In genomic region chr4:24973471-24974251, GRCh38 we compare ENCODE assay signal across 14 cellular contexts. TPM values are rescaled to one million over a fixed set of nuclear protein-coding genes. Genes with fewer than 3 reads are reported as not detected.
DNase-seq lines count a peak whose midpoint lies in the region; ATAC-seq, FAIRE-seq and TF ChIP-seq lines count a peak whose summit lies in the region.
"Had no signal": no experiment of that assay in that cellular context is flagged by ENCODE, and none has a peak within 500 bp of the region (broad histone marks: within the 10 kb centered on the region; RNA-seq: fewer than 3 reads in every experiment).

No MANE protein-coding gene starts in this region.

- CTCF ChIA-PET in WTC11 (lab: Charles Lee): interaction anchor here (0.8 to 2.0 kb wide), 3 partner anchors 15 to 90 kb away, joined by 3 to 5 read pairs (median 3); no protein-coding TSS in a partner anchor

- peaks cover 8% of the 10 kb centered on the region; the same call in 1 of the 2 replicates for H3K27me3 Mint-ChIP-seq in WTC11 (ENCODE audit: low read depth)

- peaks cover 5 to 8% of the 10 kb centered on the region in 2 donors for H3K4me1 ChIP-seq in kidney (ENCODE audit: control insufficient read depth in 1 of 2, insufficient read depth in 1 of 2, low read depth in 1 of 2, low read length in 2 of 2)

- peaks cover 6% of the 10 kb centered on the region for H3K9me3 Mint-ChIP-seq in WTC11
- H3K9me3 Mint-ChIP-seq: activated T-cell treated with anti-CD3 and anti-CD28 coated beads, Interleukin-2, amount 50 U/mL, for 4 hours; stimulated activated effector memory CD8-positive, alpha-beta T cell treated with anti-CD3 and anti-CD28 coated beads, Interleukin-12 subunit alpha, Interleukin-12 subunit beta, amount 100 ng/mL, for 72 hours had no signal

- no peak for FAIRE-seq in kidney (lab: Jason Lieb, UNC)
- FAIRE-seq: A204.1 had no signal

- POLR2A ChIA-PET in WTC11 (lab: Charles Lee): no interaction called here

- TF ChIP-seq CTCF in WTC11 (IDR thresholded peaks at IDR 0.05) (no peak), kidney (IDR thresholded peaks at IDR 0.05; ENCODE audit: borderline replicate concordance, extremely low read depth, insufficient read depth) (no peak)

- DNase-seq in NCI-H146 (lab: John Stamatoyannopoulos, UW): peak; percentile 13
- DNase-seq in NCI-H146 treated with DMSO at 0.1 percent for 48 hours (lab: John Stamatoyannopoulos, UW; ENCODE audit: unreplicated experiment): no peak
- no peak for DNase-seq in WTC11 (ENCODE audit: low spot score)
- peak; percentile 89 for DNase-seq in kidney
- peak; percentile 50 for DNase-seq in ureter (ENCODE audit: low spot score)
- no peak for DNase-seq in activated T-cell treated with anti-CD3 and anti-CD28 coated beads, Interleukin-2, amount 50 U/mL, for 1 hour
- no peak for DNase-seq in activated gamma-delta T cell (lab: John Stamatoyannopoulos, UW)
- DNase-seq: activated T-cell treated with anti-CD3 and anti-CD28 coated beads, Interleukin-2, amount 50 U/mL, for 4 hours; occipital lobe; SK-N-SH had no signal

- H3K36me3 ChIP-seq in kidney (ENCODE audit: control insufficient read depth in 1 of 2, insufficient read depth in 2 of 2, low read length in 2 of 2): no peaks in the 10 kb centered on the region

- intact Hi-C loops in kidney (cut with DNase I): no loop called here

- H3K4me1 Mint-ChIP-seq in WTC11: peaks cover 16% of the 10 kb centered on the region
- H3K4me1 Mint-ChIP-seq: stimulated activated effector memory CD8-positive, alpha-beta T cell treated with anti-CD3 and anti-CD28 coated beads, Interleukin-12 subunit alpha, Interleukin-12 subunit beta, amount 100 ng/mL, for 72 hours had no signal

- no peaks in the 10 kb centered on the region for H3K9me3 ChIP-seq in kidney (ENCODE audit: control insufficient read depth in 1 of 2, low read length in 2 of 2)
- H3K9me3 ChIP-seq: SK-N-SH had no signal

- H3K4me3 Mint-ChIP-seq in WTC11: no peak overlapping the region
- H3K4me3 Mint-ChIP-seq: activated T-cell treated with anti-CD3 and anti-CD28 coated beads, Interleukin-2, amount 50 U/mL, for 4 hours; stimulated activated effector memory CD8-positive, alpha-beta T cell treated with anti-CD3 and anti-CD28 coated beads, Interleukin-12 subunit alpha, Interleukin-12 subunit beta, amount 100 ng/mL, for 72 hours had no signal

- peak overlapping the region in 1 of 2 donors; percentile 4 for H3K27ac ChIP-seq in kidney (ENCODE audit: low read depth in 2 of 2, low read length in 2 of 2)

- H3K36me3 Mint-ChIP-seq in WTC11: no peaks in the 10 kb centered on the region
- H3K36me3 Mint-ChIP-seq: stimulated activated effector memory CD8-positive, alpha-beta T cell treated with anti-CD3 and anti-CD28 coated beads, Interleukin-12 subunit alpha, Interleukin-12 subunit beta, amount 100 ng/mL, for 72 hours had no signal

- H3K27ac Mint-ChIP-seq in WTC11: no peak overlapping the region
- H3K27ac Mint-ChIP-seq: stimulated activated effector memory CD8-positive, alpha-beta T cell treated with anti-CD3 and anti-CD28 coated beads, Interleukin-12 subunit alpha, Interleukin-12 subunit beta, amount 100 ng/mL, for 72 hours had no signal

- H3K9ac ChIP-seq in kidney (ENCODE audit: low read length in 2 of 2): no peak overlapping the region
- H3K9ac ChIP-seq: SK-N-SH had no signal

- peak; percentile 45 for ATAC-seq in WTC11
- no peak for ATAC-seq in GM18502 (IDR thresholded peaks at IDR 0.05; ENCODE audit: poor library complexity, unreplicated experiment)
- ATAC-seq: activated T-cell treated with anti-CD3 and anti-CD28 coated beads, Interleukin-2, amount 50 U/mL, for 4 hours; stimulated activated effector memory CD8-positive, alpha-beta T cell treated with anti-CD3 and anti-CD28 coated beads, Interleukin-12 subunit alpha, Interleukin-12 subunit beta, amount 100 ng/mL, for 72 hours had no signal

- peak overlapping the region in 1 of 2 donors; percentile 30 for H3K4me3 ChIP-seq in kidney (ENCODE audit: low read length in 2 of 2)

TF ChIP-seq in WTC11, 78 proteins besides CTCF, POLR2A, EP300 and RAD21:
- TF ChIP-seq GABPB1 (CRISPR knock-in tag; IDR thresholded peaks at IDR 0.05): peak; percentile 89
- no peak for TF ChIP-seq TP53 (CRISPR knock-in tag; IDR thresholded peaks at IDR 0.05)

RNA-seq across cellular contexts. Expression of gene LGI2, which starts 57.1 kb away (rescaled TPM):
- 5.8 to 12.2 TPM (median 8.3 TPM) in 3 replicates for total RNA-seq in WTC11 (2021)
- total RNA-seq in kidney: 7.5 TPM
- 4.8 TPM for polyA plus RNA-seq in kidney (ENCODE audit: insufficient read depth, low read depth, low replicate concordance)
- total RNA-seq in ureter: 1.5 TPM
- total RNA-seq: activated T-cell treated with anti-CD3 and anti-CD28 coated beads, Interleukin-2, amount 50 U/mL, for 4 hours had no signal
- polyA plus RNA-seq: fibroblast of lung, SK-N-SH had no signal

Comparison
In these comparisons a context has a peak if more than half of its experiments do, and no peak if none do; other contexts are left out.
1. DNase-seq: peak in NCI-H146 (single experiment), kidney (single experiment) and ureter (single experiment); none in NCI-H146 treated with DMSO at 0.1 percent for 48 hours (single experiment), WTC11 (single experiment), activated T-cell treated with anti-CD3 and anti-CD28 coated beads, Interleukin-2, amount 50 U/mL, for 1 hour (single experiment) and activated gamma-delta T cell (single experiment).